39 cellular contexts compared by ENCODE assay signal in the genomic region with DNA sequence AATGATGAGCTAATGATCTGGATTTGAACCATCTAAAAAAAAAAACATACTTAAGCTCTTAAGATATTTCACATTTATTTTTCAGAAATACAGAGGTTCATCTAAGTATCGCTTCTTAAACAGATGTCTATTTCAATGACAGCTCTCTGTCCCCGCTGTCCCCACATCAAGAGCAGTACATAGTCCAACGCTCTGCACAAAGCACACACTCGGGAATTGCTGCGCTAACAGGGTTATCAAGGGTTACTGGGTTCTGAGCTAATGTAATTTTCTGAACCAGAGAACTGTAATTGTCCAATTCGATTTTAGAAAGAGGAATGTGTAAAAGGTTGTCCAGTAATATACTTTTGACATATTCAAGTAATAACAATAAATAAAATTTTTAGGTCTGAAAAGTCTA. TPM values are rescaled to one million over a fixed set of nuclear protein-coding genes. Genes with fewer than 3 reads are reported as not detected.
"Had no signal": no experiment of that assay in that cellular context is flagged by ENCODE, and none has a peak within 500 bp of the region (broad histone marks: within the 10 kb centered on the region; RNA-seq: fewer than 3 reads in every experiment).

No MANE protein-coding gene starts in this region.

- H3K4me1 Mint-ChIP-seq: activated B cell treated with CpG ODN at 0.5 μM for 24 hours; activated CD4-positive, alpha-beta T cell treated with anti-CD3 and anti-CD28 coated beads for 36 hours; activated CD4-positive, alpha-beta T cell treated with anti-CD3 and anti-CD28 coated beads, Interleukin-2, amount 10 ng/mL, durations not matched to agents 24 days and 14 days; activated CD8-positive, alpha-beta memory T cell treated with anti-CD3 and anti-CD28 coated beads, Interleukin-2, amount 10 ng/mL, durations not matched to agents 7 days and 5 days; activated naive CD4-positive, alpha-beta T cell treated with anti-CD3 and anti-CD28 coated beads, Interleukin-2, amount 10 ng/mL, durations not matched to agents 7 days and 5 days; activated naive CD8-positive, alpha-beta T cell treated with anti-CD3 and anti-CD28 coated beads, Interleukin-2, amount 10 ng/mL, durations not matched to agents 7 days and 5 days; brain; T-helper 17 cell had no signal

- H3K9me3 Mint-ChIP-seq: activated B cell treated with CpG ODN at 0.5 μM for 24 hours; activated CD4-positive, alpha-beta memory T cell treated with anti-CD3 and anti-CD28 coated beads for 36 hours; activated CD4-positive, alpha-beta T cell treated with anti-CD3 and anti-CD28 coated beads, Interleukin-2, amount 10 ng/mL, durations not matched to agents 24 days and 14 days; activated naive CD4-positive, alpha-beta T cell treated with anti-CD3 and anti-CD28 coated beads, Interleukin-2, amount 10 ng/mL, durations not matched to agents 7 days and 5 days; activated naive CD4-positive, alpha-beta T cell treated with anti-CD3 and anti-CD28 coated beads, Interleukin-2, amount 50 U/mL, for 72 hours; activated naive CD8-positive, alpha-beta T cell treated with anti-CD3 and anti-CD28 coated beads, Interleukin-2, amount 10 ng/mL, durations not matched to agents 7 days and 5 days; activated T-helper 1 cell treated with anti-CD3 and anti-CD28 coated beads, Interleukin-12 subunit alpha, Interleukin-12 subunit beta, Interleukin-2, Interleukin-4 antibody, amounts not matched to agents 30 ng/mL and 10 ng/mL and 1 ng/mL, durations not matched to agents 14 hours and 24 hours and 36 hours; activated T-helper 2 cell treated with anti-CD3 and anti-CD28 coated beads, Interferon-gamma antibody, Interleukin-2, Interleukin-4, amounts not matched to agents 10 μg/mL and 5 μg/mL and 100 μg/mL, durations not matched to agents 14 hours and 24 hours and 36 hours; brain; T-helper 2 cell treated with Interferon-gamma antibody and Interleukin-4, amounts not matched to agents 5 μg/mL and 100 μg/mL, for 36 hours had no signal

- H3K4me3 ChIP-seq: ascending aorta, breast epithelium, cardiac muscle cell, colonic mucosa, esophagus squamous epithelium, gastroesophageal sphincter had no signal

- H3K27ac Mint-ChIP-seq: activated B cell treated with CpG ODN at 0.5 μM for 24 hours; activated CD4-positive, alpha-beta memory T cell treated with anti-CD3 and anti-CD28 coated beads for 36 hours; activated CD4-positive, alpha-beta T cell treated with anti-CD3 and anti-CD28 coated beads for 36 hours; activated CD4-positive, alpha-beta T cell treated with anti-CD3 and anti-CD28 coated beads, Interleukin-2, amount 10 ng/mL, durations not matched to agents 24 days and 14 days; activated CD8-positive, alpha-beta memory T cell treated with anti-CD3 and anti-CD28 coated beads, Interleukin-2, amount 10 ng/mL, durations not matched to agents 7 days and 5 days; activated CD8-positive, alpha-beta T cell treated with anti-CD3 and anti-CD28 coated beads, Interleukin-2, amount 10 ng/mL, durations not matched to agents 7 days and 5 days; activated naive CD4-positive, alpha-beta T cell treated with anti-CD3 and anti-CD28 coated beads, Interleukin-2, amount 10 ng/mL, durations not matched to agents 7 days and 5 days; activated naive CD4-positive, alpha-beta T cell treated with anti-CD3 and anti-CD28 coated beads, Interleukin-2, amount 50 U/mL, for 72 hours; activated naive CD8-positive, alpha-beta T cell treated with anti-CD3 and anti-CD28 coated beads, Interleukin-2, amount 10 ng/mL, durations not matched to agents 7 days and 5 days; activated T-helper 1 cell treated with anti-CD3 and anti-CD28 coated beads, Interleukin-12 subunit alpha, Interleukin-12 subunit beta, Interleukin-2, Interleukin-4 antibody, amounts not matched to agents 30 ng/mL and 10 ng/mL and 1 ng/mL, durations not matched to agents 14 hours and 24 hours and 36 hours; activated T-helper 2 cell treated with anti-CD3 and anti-CD28 coated beads, Interferon-gamma antibody, Interleukin-2, Interleukin-4, amounts not matched to agents 10 μg/mL and 5 μg/mL and 100 μg/mL, durations not matched to agents 14 hours and 24 hours and 36 hours; brain; T-helper 17 cell; T-helper 2 cell treated with Interferon-gamma antibody and Interleukin-4, amounts not matched to agents 5 μg/mL and 100 μg/mL, for 36 hours had no signal

- DNase-seq: activated B cell treated with CpG ODN at 0.5 μM for 24 hours; activated CD4-positive, alpha-beta memory T cell treated with anti-CD3 and anti-CD28 coated beads for 36 hours; activated CD4-positive, alpha-beta T cell treated with anti-CD3 and anti-CD28 coated beads for 36 hours; activated CD4-positive, alpha-beta T cell treated with anti-CD3 and anti-CD28 coated beads, Interleukin-2, amount 10 ng/mL, durations not matched to agents 24 days and 14 days; activated CD4-positive, CD25-positive, alpha-beta regulatory T cell treated with anti-CD3 and anti-CD28 coated beads, Interleukin-2, amount 50 U/mL, for 72 hours; activated CD8-positive, alpha-beta memory T cell treated with anti-CD3 and anti-CD28 coated beads, Interleukin-2, amount 10 ng/mL, durations not matched to agents 7 days and 5 days; activated CD8-positive, alpha-beta memory T cell treated with anti-CD3 and anti-CD28 coated beads, Interleukin-2, amount 50 U/mL, for 4 hours; activated CD8-positive, alpha-beta T cell treated with anti-CD3 and anti-CD28 coated beads, Interleukin-2, amount 10 ng/mL, durations not matched to agents 7 days and 5 days; activated gamma-delta T cell; activated naive CD4-positive, alpha-beta T cell; activated naive CD4-positive, alpha-beta T cell treated with anti-CD3 and anti-CD28 coated beads, Interleukin-2, amount 10 ng/mL, durations not matched to agents 7 days and 5 days; activated naive CD8-positive, alpha-beta T cell treated with anti-CD3 and anti-CD28 coated beads, Interleukin-2, amount 10 ng/mL, durations not matched to agents 7 days and 5 days; activated T-cell treated with anti-CD3 and anti-CD28 coated beads, Interleukin-2, amount 50 U/mL, for 1 hour; activated T-cell treated with anti-CD3 and anti-CD28 coated beads, Interleukin-2, amount 50 U/mL, for 48 hours; central memory CD4-positive, alpha-beta T cell; cerebellar nuclear complex; colonic mucosa; effector CD8-positive, alpha-beta T cell; esophagus squamous epithelium; foreskin melanocyte; head of caudate nucleus; T-helper 1 cell; T-helper 17 cell; T1000; WERI-Rb-1 had no signal

- H3K9me3 ChIP-seq: ascending aorta, breast epithelium, colonic mucosa, esophagus squamous epithelium, gastroesophageal sphincter had no signal

- ATAC-seq: activated CD4-positive, alpha-beta T cell treated with anti-CD3 and anti-CD28 coated beads for 36 hours; activated CD8-positive, alpha-beta memory T cell treated with anti-CD3 and anti-CD28 coated beads, Interleukin-2, amount 10 ng/mL, durations not matched to agents 7 days and 5 days; activated CD8-positive, alpha-beta T cell treated with anti-CD3 and anti-CD28 coated beads, Interleukin-2, amount 10 ng/mL, durations not matched to agents 7 days and 5 days; activated naive CD4-positive, alpha-beta T cell treated with anti-CD3 and anti-CD28 coated beads, Interleukin-2, amount 50 U/mL, for 72 hours; gastroesophageal sphincter; T-helper 17 cell had no signal

- H3K4me3 Mint-ChIP-seq: activated B cell treated with CpG ODN at 0.5 μM for 24 hours; activated CD4-positive, alpha-beta memory T cell treated with anti-CD3 and anti-CD28 coated beads for 36 hours; activated CD4-positive, alpha-beta T cell treated with anti-CD3 and anti-CD28 coated beads for 36 hours; activated CD4-positive, alpha-beta T cell treated with anti-CD3 and anti-CD28 coated beads, Interleukin-2, amount 10 ng/mL, durations not matched to agents 24 days and 14 days; activated CD8-positive, alpha-beta memory T cell treated with anti-CD3 and anti-CD28 coated beads, Interleukin-2, amount 10 ng/mL, durations not matched to agents 7 days and 5 days; activated CD8-positive, alpha-beta T cell treated with anti-CD3 and anti-CD28 coated beads, Interleukin-2, amount 10 ng/mL, durations not matched to agents 7 days and 5 days; activated naive CD4-positive, alpha-beta T cell treated with anti-CD3 and anti-CD28 coated beads, Interleukin-2, amount 10 ng/mL, durations not matched to agents 7 days and 5 days; activated naive CD8-positive, alpha-beta T cell treated with anti-CD3 and anti-CD28 coated beads, Interleukin-2, amount 10 ng/mL, durations not matched to agents 7 days and 5 days; activated T-helper 1 cell treated with anti-CD3 and anti-CD28 coated beads, Interleukin-12 subunit alpha, Interleukin-12 subunit beta, Interleukin-2, Interleukin-4 antibody, amounts not matched to agents 30 ng/mL and 10 ng/mL and 1 ng/mL, durations not matched to agents 14 hours and 24 hours and 36 hours; brain; T-helper 17 cell; T-helper 2 cell treated with Interferon-gamma antibody and Interleukin-4, amounts not matched to agents 5 μg/mL and 100 μg/mL, for 36 hours had no signal

- H3K36me3 ChIP-seq: breast epithelium, colonic mucosa had no signal

- H3K4me1 ChIP-seq: ascending aorta, breast epithelium, colonic mucosa, esophagus squamous epithelium, gastroesophageal sphincter had no signal

- FAIRE-seq: endometrium, endothelial cell of umbilical vein had no signal

- H3K27me3 ChIP-seq: ascending aorta, breast epithelium, cardiac muscle cell, colonic mucosa, esophagus squamous epithelium, gastroesophageal sphincter had no signal

- H3K27ac ChIP-seq: ascending aorta, breast epithelium, cardiac muscle cell, colonic mucosa, epithelial cell of prostate, esophagus squamous epithelium, gastroesophageal sphincter, WERI-Rb-1 had no signal

- H3K27me3 Mint-ChIP-seq: activated B cell treated with CpG ODN at 0.5 μM for 24 hours; activated CD4-positive, alpha-beta memory T cell treated with anti-CD3 and anti-CD28 coated beads for 36 hours; activated CD4-positive, alpha-beta T cell treated with anti-CD3 and anti-CD28 coated beads for 36 hours; activated CD4-positive, alpha-beta T cell treated with anti-CD3 and anti-CD28 coated beads, Interleukin-2, amount 10 ng/mL, durations not matched to agents 24 days and 14 days; activated CD8-positive, alpha-beta memory T cell treated with anti-CD3 and anti-CD28 coated beads, Interleukin-2, amount 10 ng/mL, durations not matched to agents 7 days and 5 days; activated naive CD4-positive, alpha-beta T cell treated with anti-CD3 and anti-CD28 coated beads, Interleukin-2, amount 10 ng/mL, durations not matched to agents 7 days and 5 days; activated naive CD8-positive, alpha-beta T cell treated with anti-CD3 and anti-CD28 coated beads, Interleukin-2, amount 10 ng/mL, durations not matched to agents 7 days and 5 days; brain; T-helper 17 cell had no signal

RNA-seq across cellular contexts. Expression of gene ST8SIA5, which starts 58.8 kb away (rescaled TPM):
- total RNA-seq: activated B cell treated with CpG ODN at 0.5 μM for 24 hours; activated CD4-positive, alpha-beta memory T cell treated with anti-CD3 and anti-CD28 coated beads for 36 hours; activated CD4-positive, alpha-beta T cell treated with anti-CD3 and anti-CD28 coated beads for 36 hours; activated CD4-positive, alpha-beta T cell treated with anti-CD3 and anti-CD28 coated beads, Interleukin-2, amount 10 ng/mL, durations not matched to agents 24 days and 14 days; activated CD8-positive, alpha-beta memory T cell treated with anti-CD3 and anti-CD28 coated beads for 36 hours; activated CD8-positive, alpha-beta T cell treated with anti-CD3 and anti-CD28 coated beads, Interleukin-2, amount 10 ng/mL, durations not matched to agents 7 days and 5 days; activated naive CD8-positive, alpha-beta T cell treated with anti-CD3 and anti-CD28 coated beads, Interleukin-2, amount 10 ng/mL, durations not matched to agents 7 days and 5 days; activated T-helper 1 cell treated with anti-CD3 and anti-CD28 coated beads, Interleukin-12 subunit alpha, Interleukin-12 subunit beta, Interleukin-2, Interleukin-4 antibody, amounts not matched to agents 30 ng/mL and 10 ng/mL and 1 ng/mL, durations not matched to agents 14 hours and 24 hours and 36 hours; cardiac muscle cell; esophagus squamous epithelium; fibroblast of villous mesenchyme had no signal
